ENCODE assay signal across 12 cellular contexts in genomic region chr16:22188267-22188594, GRCh38. TPM values are rescaled to one million over a fixed set of nuclear protein-coding genes. Genes with fewer than 3 reads are reported as not detected.
DNase-seq lines count a peak whose midpoint lies in the region; ATAC-seq and TF ChIP-seq lines count a peak whose summit lies in the region.
"Had no signal": no experiment of that assay in that cellular context is flagged by ENCODE, and none has a peak within 500 bp of the region (broad histone marks: within the 10 kb centered on the region; RNA-seq: fewer than 3 reads in every experiment).

No MANE protein-coding gene starts in this region.

- H3K9me3 Mint-ChIP-seq in activated T-cell treated with anti-CD3 and anti-CD28 coated beads, Interleukin-2, amount 50 U/mL, for 72 hours: no peaks in the 10 kb centered on the region

- DNase-seq in activated T-cell treated with anti-CD3 and anti-CD28 coated beads, Interleukin-2, amount 50 U/mL, for 72 hours: no peak
- no peak for DNase-seq in activated T-cell treated with anti-CD3 and anti-CD28 coated beads, Interleukin-2, amount 50 U/mL, for 1 hour
- DNase-seq in Peyer's patch: no peak
- no peak for DNase-seq in stomach
- DNase-seq in effector CD8-positive, alpha-beta T cell (lab: John Stamatoyannopoulos, UW): no peak
- no peak for DNase-seq in RKO (ENCODE audit: low spot score)
- no peak for DNase-seq in 8988T

- H3K27ac ChIP-seq in Peyer's patch (peak overlapping the region; percentile 95 to 98 (median 97)), gastroesophageal sphincter (peak overlapping the region in 3 of 4 donors; percentile 91 to 98 (median 95)), stomach (peak overlapping the region in 4 of 5 donors; percentile 95 to 98 (median 98))

- no peak for ATAC-seq in activated T-cell treated with anti-CD3 and anti-CD28 coated beads, Interleukin-2, amount 50 U/mL, for 72 hours (replicated peaks in 1 of 2)
- no peak for ATAC-seq in gastroesophageal sphincter
- ATAC-seq: lower lobe of right lung had no signal

- peaks cover 39% of the 10 kb centered on the region for H3K4me1 Mint-ChIP-seq in activated T-cell treated with anti-CD3 and anti-CD28 coated beads, Interleukin-2, amount 50 U/mL, for 72 hours (ENCODE audit: low read depth)

- TF ChIP-seq EP300 in gastroesophageal sphincter (IDR thresholded peaks at IDR 0.05) (no peak), stomach (IDR thresholded peaks at IDR 0.05) (no peak)

- intact Hi-C loops in stomach (cut with DNase I; ENCODE audit: low total_unique reads): loop anchor here (5.0 to 10.0 kb wide), 2 partner anchors 191 to 583 kb away; no protein-coding TSS in a partner anchor

- TF ChIP-seq POLR2A in Peyer's patch (IDR thresholded peaks at IDR 0.05) (no peak), gastroesophageal sphincter (IDR thresholded peaks at IDR 0.05) (no peak), stomach (IDR thresholded peaks at IDR 0.05) (no peak)

- no peak overlapping the region for H3K4me3 Mint-ChIP-seq in activated T-cell treated with anti-CD3 and anti-CD28 coated beads, Interleukin-2, amount 50 U/mL, for 72 hours

- H3K9me3 ChIP-seq in Peyer's patch (no peaks in the 10 kb centered on the region), gastroesophageal sphincter (no peaks in the 10 kb centered on the region), stomach (no peaks in the 10 kb centered on the region)
- H3K9me3 ChIP-seq: lower lobe of right lung, testis had no signal

- H3K27me3 Mint-ChIP-seq in activated T-cell treated with anti-CD3 and anti-CD28 coated beads, Interleukin-2, amount 50 U/mL, for 72 hours (ENCODE audit: low read depth): no peaks in the 10 kb centered on the region

- H3K27me3 ChIP-seq in Peyer's patch (no peaks in the 10 kb centered on the region), gastroesophageal sphincter (no peaks in the 10 kb centered on the region), stomach (no peaks in the 10 kb centered on the region)
- H3K27me3 ChIP-seq: testis had no signal

- WGBS in gastroesophageal sphincter (ENCODE audit: low coverage in 1 of 2), 2 donors: 73 to 79% methylated on average over 2 of the region's 2 CpGs
- WGBS in stomach, 5 donors: 28 to 56% (median 43%) methylated on average over 2 of the region's 2 CpGs

- H3K4me3 ChIP-seq in Peyer's patch (no peak overlapping the region), gastroesophageal sphincter (no peak overlapping the region), stomach (no peak overlapping the region)
- H3K4me3 ChIP-seq: lower lobe of right lung, smooth muscle cell, testis had no signal

- TF ChIP-seq CTCF in Peyer's patch (IDR thresholded peaks at IDR 0.05): no peak
- no peak for TF ChIP-seq CTCF in gastroesophageal sphincter (IDR thresholded peaks at IDR 0.05)
- TF ChIP-seq CTCF in stomach (IDR thresholded peaks at IDR 0.05): no peak

- H3K36me3 ChIP-seq in Peyer's patch (no peaks in the 10 kb centered on the region), gastroesophageal sphincter (no peaks in the 10 kb centered on the region), stomach (no peaks in the 10 kb centered on the region)
- H3K36me3 ChIP-seq: lower lobe of right lung had no signal

- peaks cover 0 to 29% (median 13%) of the 10 kb centered on the region in 4 donors for H3K4me1 ChIP-seq in Peyer's patch
- peaks cover 0 to 40% (median 11%) of the 10 kb centered on the region in 3 donors for H3K4me1 ChIP-seq in gastroesophageal sphincter
- peaks cover 35 to 41% (median 39%) of the 10 kb centered on the region in 4 donors for H3K4me1 ChIP-seq in stomach

- H3K27ac Mint-ChIP-seq in activated T-cell treated with anti-CD3 and anti-CD28 coated beads, Interleukin-2, amount 50 U/mL, for 72 hours: peak overlapping the region; percentile 90

- H3K36me3 Mint-ChIP-seq in activated T-cell treated with anti-CD3 and anti-CD28 coated beads, Interleukin-2, amount 50 U/mL, for 72 hours (ENCODE audit: insufficient read depth in 2 of 2): no peaks in the 10 kb centered on the region

RNA-seq across cellular contexts. Expression of gene EEF2K, which starts 17.8 kb away (rescaled TPM):
- total RNA-seq in activated T-cell treated with anti-CD3 and anti-CD28 coated beads, Interleukin-2, amount 50 U/mL, for 72 hours: 10 to 100 TPM; 19.4 to 23.9 TPM
- 10 to 100 TPM; 26.9 to 46.4 (median 36.1) TPM for total RNA-seq in Peyer's patch
- 10 to 100 TPM; 31.3 to 38.9 (median 34.8) TPM for total RNA-seq in gastroesophageal sphincter
- 100 to 1,000 TPM in 2 of 5 donors, 10 to 100 TPM in 3; 21.0 to 170 (median 40.2) TPM for total RNA-seq in stomach
- polyA plus RNA-seq in stomach: 1 to 10 TPM; 3.4 to 5.9 (median 3.7) TPM

RNA-seq across cellular contexts. Expression of gene SDR42E2, which starts 25.9 kb away (rescaled TPM):
- under 1 TPM in 1 of 2 donors, not detected in 1; 0.19 TPM for total RNA-seq in activated T-cell treated with anti-CD3 and anti-CD28 coated beads, Interleukin-2, amount 50 U/mL, for 72 hours
- total RNA-seq in Peyer's patch (not detected), gastroesophageal sphincter (not detected), stomach (not detected)
- polyA plus RNA-seq in stomach: not detected
- total RNA-seq: smooth muscle cell had no signal
- polyA plus RNA-seq: AG04450 had no signal
